8 cellular contexts compared by ENCODE assay signal in genomic region chr14:71753126-71753830, GRCh38.
DNase-seq lines count a peak whose midpoint lies in the region; ATAC-seq and TF ChIP-seq lines count a peak whose summit lies in the region.

No MANE protein-coding gene starts in this region.

- POLR2A ChIA-PET in BJ (lab: Charles Lee), result no interaction called here

- H3K27ac ChIP-seq in right lobe of liver, result no peak overlapping the region

- CTCF ChIA-PET in BJ (lab: Yijun Ruan, JAX), result interaction anchor here (0.6 to 7.8 kb wide), 50 partner anchors 9 to 846 kb away, joined by 3 to 96 read pairs (median 4); partner anchors contain the start of gene PCNX1

- 43% methylated on average over 17 of the region's 21 CpGs for WGBS in right lobe of liver (ENCODE audit: insufficient coverage, low coverage, low lambda C conversion rate, missing lambda C conversion rate)

- H3K36me3 Mint-ChIP-seq in dendritic cell treated with granulocyte-macrophage colony-stimulating factor and Interleukin-4, amounts not matched to agents 40 ng/mL and 50 ng/mL, for 4 days (ENCODE audit: low read depth), result no peaks in the 10 kb centered on the region

- no peaks in the 10 kb centered on the region for H3K27me3 ChIP-seq in BJ (ENCODE audit: control insufficient read depth, insufficient read depth, low read length)
- no peaks in the 10 kb centered on the region for H3K27me3 ChIP-seq in right lobe of liver

- H3K36me3 ChIP-seq in BJ (ENCODE audit: control insufficient read depth, insufficient read depth, low read length), result no peaks in the 10 kb centered on the region
- no peaks in the 10 kb centered on the region for H3K36me3 ChIP-seq in right lobe of liver

- H3K27ac Mint-ChIP-seq in dendritic cell treated with granulocyte-macrophage colony-stimulating factor and Interleukin-4, amounts not matched to agents 40 ng/mL and 50 ng/mL, for 4 days, result no peak overlapping the region

- DNase-seq in BJ (ENCODE audit: low read depth) (no peak), HFF-Myc (ENCODE audit: extremely low read depth, low read depth) (peak; percentile 78), NCI-H524 treated with DMSO at 0.1 percent for 48 hours (lab: John Stamatoyannopoulos, UW) (peak; percentile 92), right lobe of liver (peak; percentile 81 to 84 (median 84))
- peak; percentile 49 to 64 for DNase-seq in activated CD4-positive, alpha-beta T cell treated with anti-CD3 and anti-CD28 coated beads, Interleukin-2, amount 50 U/mL, for 24 hours (ENCODE audit: low read depth in 1 of 2, low spot score in 1 of 2)
- DNase-seq in stimulated activated CD4-positive, alpha-beta T cell treated with anti-CD3 and anti-CD28 coated beads, Interleukin-4, amount 100 ng/mL, for 4 hours, result peak; percentile 55 to 67

- H3K4me3 ChIP-seq in BJ (ENCODE audit: low read depth, low read length) (no peak overlapping the region), HFF-Myc (replicated peaks; ENCODE audit: low read depth, low read length) (no peak overlapping the region), right lobe of liver (no peak overlapping the region)

- TF ChIP-seq POLR2A in right lobe of liver (IDR thresholded peaks at IDR 0.05), result no peak

- H3K9me3 ChIP-seq in right lobe of liver, result no peaks in the 10 kb centered on the region

- intact Hi-C loops in dendritic cell treated with granulocyte-macrophage colony-stimulating factor and Interleukin-4, amounts not matched to agents 40 ng/mL and 50 ng/mL, for 4 days (cut with micrococcal nuclease), result loop anchor here (1.0 to 5.0 kb wide), 3 partner anchors 431 to 649 kb away; partner anchors contain the start of gene SIPA1L1
- intact Hi-C loops in right lobe of liver (cut with DNase I), result loop anchor here (2.0 to 10.0 kb wide), 2 partner anchors 614 to 618 kb away; no protein-coding TSS in a partner anchor

- peaks cover 11% of the 10 kb centered on the region for H3K9me3 Mint-ChIP-seq in dendritic cell treated with granulocyte-macrophage colony-stimulating factor and Interleukin-4, amounts not matched to agents 40 ng/mL and 50 ng/mL, for 4 days

- H3K27me3 Mint-ChIP-seq in dendritic cell treated with granulocyte-macrophage colony-stimulating factor and Interleukin-4, amounts not matched to agents 40 ng/mL and 50 ng/mL, for 4 days, result peaks cover 1% of the 10 kb centered on the region

- peak overlapping the region; percentile 34 for H3K4me3 Mint-ChIP-seq in dendritic cell treated with granulocyte-macrophage colony-stimulating factor and Interleukin-4, amounts not matched to agents 40 ng/mL and 50 ng/mL, for 4 days

- H3K4me1 ChIP-seq in right lobe of liver, result peaks cover 0 to 6% (median 0%) of the 10 kb centered on the region in 4 donors

- peak; percentile 93 for TF ChIP-seq CTCF in BJ (IDR thresholded peaks at IDR 0.05; ENCODE audit: insufficient read depth, low read depth, low read length)
- peak; percentile 90 for TF ChIP-seq CTCF in HFF-Myc (IDR thresholded peaks at IDR 0.05; ENCODE audit: low read depth, low read length, missing control alignments)
- TF ChIP-seq CTCF in right lobe of liver (IDR thresholded peaks at IDR 0.05), result peak; percentile 87 to 93 (median 91)

- ATAC-seq in right lobe of liver (peak; percentile 88 to 98 (median 96)), GM18867 (IDR thresholded peaks at IDR 0.05; ENCODE audit: unreplicated experiment) (no peak)

- H3K4me1 Mint-ChIP-seq in dendritic cell treated with granulocyte-macrophage colony-stimulating factor and Interleukin-4, amounts not matched to agents 40 ng/mL and 50 ng/mL, for 4 days (ENCODE audit: low read depth), result peaks cover 15% of the 10 kb centered on the region
